Comparison of ENCODE assay signal across 14 cellular contexts in the genomic region with DNA sequence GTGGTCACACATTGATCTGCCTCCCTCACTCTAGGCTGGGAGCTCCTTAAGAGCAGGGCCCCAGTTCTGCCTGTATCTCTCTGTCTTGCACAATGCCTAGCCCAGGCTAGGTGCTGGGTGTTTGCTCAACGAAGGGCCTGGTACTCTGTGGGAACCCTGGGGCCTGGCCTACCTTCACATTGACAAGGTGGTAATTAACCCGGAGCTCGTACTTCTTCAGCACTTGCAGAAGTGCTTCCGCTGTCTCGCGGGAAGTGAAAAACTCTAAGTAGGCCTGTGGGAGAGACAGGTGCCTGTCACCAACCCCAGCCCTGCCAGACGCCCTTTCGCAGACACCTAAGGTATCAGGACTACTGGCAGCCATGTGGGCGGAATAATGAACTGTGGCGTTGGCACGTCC. TPM values are rescaled to one million over a fixed set of nuclear protein-coding genes. Genes with fewer than 3 reads are reported as not detected.
DNase-seq lines count a peak whose midpoint lies in the region; ATAC-seq lines count a peak whose summit lies in the region.
"Had no signal": no experiment of that assay in that cellular context is flagged by ENCODE, and none has a peak within 500 bp of the region (broad histone marks: within the 10 kb centered on the region; RNA-seq: fewer than 3 reads in every experiment).

No MANE protein-coding gene starts in this region.

- DNase-seq in left cardiac atrium: peak; percentile 74
- DNase-seq in activated CD4-positive, alpha-beta T cell treated with anti-CD3 and anti-CD28 coated beads for 48 hours: no peak
- DNase-seq: activated CD4-positive, alpha-beta T cell treated with anti-CD3 and anti-CD28 coated beads, Interleukin-2, amount 10 ng/mL, durations not matched to agents 24 days and 14 days; amygdala; KG1; NCI-H345; small intestine had no signal

- 90 to 92% (median 91%) methylated on average over 11 of the region's 11 CpGs for WGBS in adipose tissue, 3 donors

- H3K27ac ChIP-seq in BLaER1 treated with 17β-estradiol and CSF1 and Interleukin-3, amounts not matched to agents 10 nM and 100 nM: peak overlapping the region in 8 of 11 experiments; percentile 64 to 95 (median 88); a peak in 14 of 22 replicates
- peak overlapping the region; percentile 68 for H3K27ac ChIP-seq in adipose tissue (ENCODE audit: low read depth, low read length)
- peak overlapping the region; percentile 82 for H3K27ac ChIP-seq in rectal smooth muscle tissue (ENCODE audit: low read depth, low read length)
- H3K27ac ChIP-seq: SJSA1 had no signal

- peaks cover 28 to 75% (median 42%) of the 10 kb centered on the region in 11 experiments for H3K36me3 ChIP-seq in BLaER1 treated with 17β-estradiol and CSF1 and Interleukin-3, amounts not matched to agents 10 nM and 100 nM
- H3K36me3 ChIP-seq in rectal smooth muscle tissue (ENCODE audit: control insufficient read depth, insufficient read depth, low read length): peaks cover 16% of the 10 kb centered on the region
- H3K36me3 ChIP-seq: SJSA1 had no signal

- H3K4me1 ChIP-seq in BLaER1 treated with 17β-estradiol and CSF1 and Interleukin-3, amounts not matched to agents 10 nM and 100 nM: peaks cover 40 to 72% (median 59%) of the 10 kb centered on the region in 10 experiments
- H3K4me1 ChIP-seq in rectal smooth muscle tissue (ENCODE audit: control insufficient read depth, insufficient read depth, low read length): peaks cover 24% of the 10 kb centered on the region

- no peaks in the 10 kb centered on the region for H3K9me3 ChIP-seq in BLaER1 treated with 17β-estradiol and CSF1 and Interleukin-3, amounts not matched to agents 10 nM and 100 nM (replicated peaks in 1 of 11)
- H3K9me3 ChIP-seq: SJSA1 had no signal

- H3K4me3 ChIP-seq in BLaER1 treated with 17β-estradiol and CSF1 and Interleukin-3, amounts not matched to agents 10 nM and 100 nM: no peak overlapping the region
- no peak overlapping the region for H3K4me3 ChIP-seq in rectal smooth muscle tissue (ENCODE audit: low read length)
- H3K4me3 ChIP-seq: SJSA1 had no signal

- peak overlapping the region in 5 of 11 experiments; percentile 81 to 96 (median 92); a peak in 9 of 22 replicates for H3K4me2 ChIP-seq in BLaER1 treated with 17β-estradiol and CSF1 and Interleukin-3, amounts not matched to agents 10 nM and 100 nM

- H3K27me3 ChIP-seq in BLaER1 treated with 17β-estradiol and CSF1 and Interleukin-3, amounts not matched to agents 10 nM and 100 nM: no peaks in the 10 kb centered on the region
- H3K27me3 ChIP-seq in rectal smooth muscle tissue (ENCODE audit: control insufficient read depth, insufficient read depth, low read length): no peaks in the 10 kb centered on the region
- H3K27me3 ChIP-seq: SJSA1 had no signal

- ATAC-seq in left cardiac atrium (peak; percentile 8 to 11), HG02610 (IDR thresholded peaks at IDR 0.05; ENCODE audit: unreplicated experiment) (no peak), HG03442 (IDR thresholded peaks at IDR 0.05; ENCODE audit: unreplicated experiment) (no peak), HG02884 (IDR thresholded peaks at IDR 0.05; ENCODE audit: unreplicated experiment) (no peak)

- H4K20me1 ChIP-seq in BLaER1 treated with 17β-estradiol and CSF1 and Interleukin-3, amounts not matched to agents 10 nM and 100 nM: no peaks in the 10 kb centered on the region; a peak in 2 of 22 replicates

- peak overlapping the region in 5 of 11 experiments; percentile 59 to 77 (median 70); a peak in 8 of 22 replicates for H3K9ac ChIP-seq in BLaER1 treated with 17β-estradiol and CSF1 and Interleukin-3, amounts not matched to agents 10 nM and 100 nM
- H3K9ac ChIP-seq in rectal smooth muscle tissue (ENCODE audit: low read length): no peak overlapping the region

- intact Hi-C loops in left cardiac atrium (cut with DNase I): no loop called here

RNA-seq across cellular contexts. Expression of a gene that starts 13.7 kb away (rescaled TPM):
- polyA plus RNA-seq in adipose tissue: 10 to 100 TPM in 2 of 3 donors, 1 to 10 TPM in 1; 8.2 to 16.1 (median 14.0) TPM
- total RNA-seq in left cardiac atrium: 10 to 100 TPM; 40.1 to 64.3 TPM

RNA-seq across cellular contexts. Expression of a gene that starts 13.9 kb away (rescaled TPM):
- 10 to 100 TPM in 1 of 3 donors, 1 to 10 TPM in 2; 5.4 to 12.6 (median 6.3) TPM for polyA plus RNA-seq in adipose tissue
- 10 to 100 TPM; 32.1 to 49.0 TPM for total RNA-seq in left cardiac atrium

RNA-seq across cellular contexts. Expression of a gene that starts 30.1 kb away (rescaled TPM):
- 1 to 10 TPM in 2 of 3 donors, under 1 TPM in 1; 0.83 to 2.7 (median 2.1) TPM for polyA plus RNA-seq in adipose tissue
- total RNA-seq in left cardiac atrium: 1 to 10 TPM; 1.2 to 1.3 TPM
- total RNA-seq: activated CD4-positive, alpha-beta T cell treated with anti-CD3 and anti-CD28 coated beads, Interleukin-2, amount 10 ng/mL, durations not matched to agents 24 days and 14 days; SJSA1 had no signal

RNA-seq across cellular contexts. Expression of a gene that starts 55.5 kb away (rescaled TPM):
- 10 to 100 TPM in 1 of 3 donors, under 1 TPM in 2; 0.42 to 40.6 (median 0.49) TPM for polyA plus RNA-seq in adipose tissue
- total RNA-seq in left cardiac atrium: over 10,000 TPM; 22,081 to 58,150 TPM
- total RNA-seq: activated CD4-positive, alpha-beta T cell treated with anti-CD3 and anti-CD28 coated beads, Interleukin-2, amount 10 ng/mL, durations not matched to agents 24 days and 14 days; SJSA1 had no signal

RNA-seq across cellular contexts. Expression of a gene that starts 56.2 kb away (rescaled TPM):
- polyA plus RNA-seq in adipose tissue: 10 to 100 TPM; 52.4 to 72.3 (median 63.3) TPM
- total RNA-seq in left cardiac atrium: 10 to 100 TPM; 25.4 to 25.7 TPM

Comparison
In these comparisons a context has a peak if more than half of its experiments do, and no peak if none do; other contexts are left out.
1. ATAC-seq: peak in left cardiac atrium (2 of 2); none in HG02610 (single experiment), HG03442 (single experiment) and HG02884 (single experiment).
2. Peak in every context shown above with its lines, with median percentiles within 50 percentile points of each other: H3K27ac ChIP-seq.